In the genomic region with DNA sequence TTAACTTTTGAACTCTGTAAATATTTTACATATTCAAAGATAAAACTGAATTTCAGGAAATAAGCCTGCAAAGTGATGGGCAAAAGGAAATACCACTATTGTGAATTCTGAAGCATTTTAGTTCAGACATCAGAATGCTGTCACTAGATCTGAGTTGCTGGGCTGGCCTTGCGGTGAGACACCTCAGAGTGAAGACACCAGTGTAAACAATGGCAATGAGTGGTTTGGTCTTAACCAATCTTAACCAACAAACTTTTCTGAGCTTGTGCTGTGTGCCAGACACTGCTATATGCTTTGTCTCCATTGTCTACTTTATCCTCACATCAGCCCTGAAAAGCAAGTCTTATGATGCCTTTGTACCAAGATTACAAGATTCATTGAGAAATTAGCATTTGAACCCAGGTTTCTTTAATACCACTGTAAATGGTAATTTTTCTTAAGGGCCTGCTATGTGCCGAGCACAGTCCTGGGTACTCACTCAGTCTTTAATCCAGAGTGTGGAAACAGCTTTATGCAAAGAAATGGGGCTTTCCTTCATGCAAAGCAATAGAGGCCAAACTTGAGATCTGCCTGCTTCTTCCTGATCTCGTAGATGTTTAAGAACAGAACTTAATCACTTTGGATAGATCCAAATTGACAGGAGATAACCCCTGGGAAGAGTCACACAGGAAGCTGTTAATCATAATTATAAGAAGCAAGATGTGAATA, we compare ENCODE assay signal across 30 cellular contexts. TPM values are rescaled to one million over a fixed set of nuclear protein-coding genes. Genes with fewer than 3 reads are reported as not detected.
A peak's percentile ranks its signal among the peaks of the same experiment; 100 is the strongest.
DNase-seq lines count a peak whose midpoint lies in the region; ATAC-seq, FAIRE-seq and TF ChIP-seq lines count a peak whose summit lies in the region.
"Had no signal": no experiment of that assay in that cellular context is flagged by ENCODE, and none has a peak within 500 bp of the region (broad histone marks: within the 10 kb centered on the region; RNA-seq: fewer than 3 reads in every experiment).

No MANE protein-coding gene starts in this region.

- no peak overlapping the region for H3K9ac ChIP-seq in PC-3 (ENCODE audit: low read length)
- H3K9ac ChIP-seq: BLaER1 treated with 17β-estradiol and CSF1 and Interleukin-3, amounts not matched to agents 10 nM and 100 nM had no signal

- CTCF ChIA-PET in PC-3 (lab: Charles Lee): no interaction called here
- CTCF ChIA-PET in WTC11 (lab: Charles Lee): no interaction called here

- H3K79me2 ChIP-seq in PC-3 (ENCODE audit: low read length): no peaks in the 10 kb centered on the region

- H3K9me3 ChIP-seq in PC-3 (ENCODE audit: low read length): no peaks in the 10 kb centered on the region
- H3K9me3 ChIP-seq: BLaER1 treated with 17β-estradiol and CSF1 and Interleukin-3, amounts not matched to agents 10 nM and 100 nM; right atrium auricular region had no signal

- H3K36me3 ChIP-seq in PC-3 (ENCODE audit: low read depth, low read length): no peaks in the 10 kb centered on the region

- H3K27me3 ChIP-seq in PC-3 (ENCODE audit: low read length): no peaks in the 10 kb centered on the region
- H3K27me3 ChIP-seq: BLaER1 treated with 17β-estradiol and CSF1 and Interleukin-3, amounts not matched to agents 10 nM and 100 nM; right atrium auricular region had no signal

- BruUV-seq in PC-3 (replicated peaks; lab: Mats Ljungman, UMichigan): no TSS peak

- peaks cover 9% of the 10 kb centered on the region for H3K36me3 Mint-ChIP-seq in WTC11

- peaks cover under 1% of the 10 kb centered on the region for H3K4me1 Mint-ChIP-seq in WTC11
- H3K4me1 Mint-ChIP-seq: central memory CD8-positive, alpha-beta T cell; naive B cell had no signal

- H3K27ac ChIP-seq in PC-3 (ENCODE audit: low read length): no peak overlapping the region
- H3K27ac ChIP-seq: BLaER1 treated with 17β-estradiol and CSF1 and Interleukin-3, amounts not matched to agents 10 nM and 100 nM; right atrium auricular region had no signal

- POLR2A ChIA-PET in PC-3 (lab: Charles Lee; ENCODE audit: unreplicated experiment) (no interaction called here), WTC11 (lab: Charles Lee) (no interaction called here)

- H3K9me3 Mint-ChIP-seq in WTC11: no peaks in the 10 kb centered on the region
- H3K9me3 Mint-ChIP-seq: activated T-helper 1 cell treated with anti-CD3 and anti-CD28 coated beads, Interleukin-12 subunit alpha, Interleukin-12 subunit beta, Interleukin-2, Interleukin-4 antibody, amounts not matched to agents 30 ng/mL and 10 ng/mL and 1 ng/mL, durations not matched to agents 14 hours and 24 hours and 36 hours; central memory CD8-positive, alpha-beta T cell; naive B cell had no signal

- no peaks in the 10 kb centered on the region for H4K20me1 ChIP-seq in PC-3 (ENCODE audit: low read length)
- H4K20me1 ChIP-seq: BLaER1 treated with 17β-estradiol and CSF1 and Interleukin-3, amounts not matched to agents 10 nM and 100 nM had no signal

- no peak overlapping the region for H3K4me2 ChIP-seq in PC-3 (ENCODE audit: low read length)
- H3K4me2 ChIP-seq: BLaER1 treated with 17β-estradiol and CSF1 and Interleukin-3, amounts not matched to agents 10 nM and 100 nM had no signal

- H3K9me2 ChIP-seq in PC-3 (replicated peaks; ENCODE audit: low read length): no peaks in the 10 kb centered on the region

- no peak overlapping the region for H3K4me3 ChIP-seq in PC-3 (ENCODE audit: low read length)
- H3K4me3 ChIP-seq: BLaER1 treated with 17β-estradiol and CSF1 and Interleukin-3, amounts not matched to agents 10 nM and 100 nM; right atrium auricular region had no signal

- DNase-seq in GM12892 (ENCODE audit: insufficient read length): no peak
- peak; percentile 14 for DNase-seq in PC-3
- DNase-seq in NCI-H2107 treated with DMSO at 0.1 percent for 48 hours (lab: John Stamatoyannopoulos, UW; ENCODE audit: unreplicated experiment): no peak
- DNase-seq in NCI-H2196 treated with DMSO at 0.1 percent for 48 hours (lab: John Stamatoyannopoulos, UW; ENCODE audit: unreplicated experiment): no peak
- no peak for DNase-seq in WTC11 (ENCODE audit: low spot score)
- DNase-seq: activated CD4-positive, alpha-beta T cell treated with anti-CD3 and anti-CD28 coated beads for 4 hours; Calu3; EL; erythroblast; foreskin melanocyte; kidney glomerular epithelial cell; mesenchymal stem cell; MM.1S; naive B cell; NCI-H1436; NCI-H2171; NCI-H526; stimulated activated CD4-positive, alpha-beta T cell treated with anti-CD3 and anti-CD28 coated beads, Interleukin-12 subunit alpha, Interleukin-12 subunit beta, amount 100 ng/mL, for 4 hours; substantia nigra had no signal

- H3K4me1 ChIP-seq in PC-3 (ENCODE audit: insufficient read depth, low read length): peaks cover 3% of the 10 kb centered on the region
- H3K4me1 ChIP-seq: BLaER1 treated with 17β-estradiol and CSF1 and Interleukin-3, amounts not matched to agents 10 nM and 100 nM; right atrium auricular region had no signal

- H3K27me3 Mint-ChIP-seq in WTC11 (ENCODE audit: low read depth): no peaks in the 10 kb centered on the region
- H3K27me3 Mint-ChIP-seq: activated naive CD8-positive, alpha-beta T cell; central memory CD8-positive, alpha-beta T cell; naive B cell had no signal

- no peak overlapping the region for H2AFZ ChIP-seq in PC-3 (ENCODE audit: low read length)

- no peaks in the 10 kb centered on the region for H3F3A ChIP-seq in PC-3 (ENCODE audit: low read length, unreplicated experiment)

- no peak for TF ChIP-seq POLR2A in GM12892 (IDR thresholded peaks at IDR 0.05; ENCODE audit: low read depth, low read length)

- no peak overlapping the region for H3K4me3 Mint-ChIP-seq in WTC11
- H3K4me3 Mint-ChIP-seq: activated naive CD8-positive, alpha-beta T cell; activated T-helper 1 cell treated with anti-CD3 and anti-CD28 coated beads, Interleukin-12 subunit alpha, Interleukin-12 subunit beta, Interleukin-2, Interleukin-4 antibody, amounts not matched to agents 30 ng/mL and 10 ng/mL and 1 ng/mL, durations not matched to agents 14 hours and 24 hours and 36 hours; central memory CD8-positive, alpha-beta T cell; naive B cell had no signal

- peak; percentile 50 for ATAC-seq in GM21825 (IDR thresholded peaks at IDR 0.05; ENCODE audit: unreplicated experiment)
- ATAC-seq in HG03039 (IDR thresholded peaks at IDR 0.05; ENCODE audit: unreplicated experiment): peak; percentile 52
- ATAC-seq in PC-3: peak; percentile 42
- ATAC-seq in WTC11: no peak
- no peak for ATAC-seq in HG02885 (IDR thresholded peaks at IDR 0.05; ENCODE audit: poor library complexity, unreplicated experiment)
- ATAC-seq: Right ventricle myocardium inferior had no signal

- H3K27ac Mint-ChIP-seq in WTC11: no peak overlapping the region
- H3K27ac Mint-ChIP-seq: activated naive CD8-positive, alpha-beta T cell; activated T-helper 1 cell treated with anti-CD3 and anti-CD28 coated beads, Interleukin-12 subunit alpha, Interleukin-12 subunit beta, Interleukin-2, Interleukin-4 antibody, amounts not matched to agents 30 ng/mL and 10 ng/mL and 1 ng/mL, durations not matched to agents 14 hours and 24 hours and 36 hours had no signal

- FAIRE-seq in GM12892 (lab: Jason Lieb, UNC): peak; percentile 79
- FAIRE-seq: A204.1, astrocyte had no signal

- intact Hi-C loops in PC-3 (cut with micrococcal nuclease): no loop called here

- TF ChIP-seq CTCF in PC-3 (conservative IDR thresholded peaks at IDR 0.05; ENCODE audit: low read depth, low read length) (no peak), WTC11 (IDR thresholded peaks at IDR 0.05) (no peak)

TF ChIP-seq in WTC11, 78 proteins besides CTCF, POLR2A, EP300 and RAD21 (continues in another document):
- TF ChIP-seq, protein P1, sequence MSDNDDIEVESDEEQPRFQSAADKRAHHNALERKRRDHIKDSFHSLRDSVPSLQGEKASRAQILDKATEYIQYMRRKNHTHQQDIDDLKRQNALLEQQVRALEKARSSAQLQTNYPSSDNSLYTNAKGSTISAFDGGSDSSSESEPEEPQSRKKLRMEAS (CRISPR knock-in tag; IDR thresholded peaks at IDR 0.05): no peak
- TF ChIP-seq, protein P2, sequence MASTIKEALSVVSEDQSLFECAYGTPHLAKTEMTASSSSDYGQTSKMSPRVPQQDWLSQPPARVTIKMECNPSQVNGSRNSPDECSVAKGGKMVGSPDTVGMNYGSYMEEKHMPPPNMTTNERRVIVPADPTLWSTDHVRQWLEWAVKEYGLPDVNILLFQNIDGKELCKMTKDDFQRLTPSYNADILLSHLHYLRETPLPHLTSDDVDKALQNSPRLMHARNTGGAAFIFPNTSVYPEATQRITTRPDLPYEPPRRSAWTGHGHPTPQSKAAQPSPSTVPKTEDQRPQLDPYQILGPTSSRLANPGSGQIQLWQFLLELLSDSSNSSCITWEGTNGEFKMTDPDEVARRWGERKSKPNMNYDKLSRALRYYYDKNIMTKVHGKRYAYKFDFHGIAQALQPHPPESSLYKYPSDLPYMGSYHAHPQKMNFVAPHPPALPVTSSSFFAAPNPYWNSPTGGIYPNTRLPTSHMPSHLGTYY (CRISPR knock-in tag; IDR thresholded peaks at IDR 0.05): no peak
- TF ChIP-seq, protein P3, sequence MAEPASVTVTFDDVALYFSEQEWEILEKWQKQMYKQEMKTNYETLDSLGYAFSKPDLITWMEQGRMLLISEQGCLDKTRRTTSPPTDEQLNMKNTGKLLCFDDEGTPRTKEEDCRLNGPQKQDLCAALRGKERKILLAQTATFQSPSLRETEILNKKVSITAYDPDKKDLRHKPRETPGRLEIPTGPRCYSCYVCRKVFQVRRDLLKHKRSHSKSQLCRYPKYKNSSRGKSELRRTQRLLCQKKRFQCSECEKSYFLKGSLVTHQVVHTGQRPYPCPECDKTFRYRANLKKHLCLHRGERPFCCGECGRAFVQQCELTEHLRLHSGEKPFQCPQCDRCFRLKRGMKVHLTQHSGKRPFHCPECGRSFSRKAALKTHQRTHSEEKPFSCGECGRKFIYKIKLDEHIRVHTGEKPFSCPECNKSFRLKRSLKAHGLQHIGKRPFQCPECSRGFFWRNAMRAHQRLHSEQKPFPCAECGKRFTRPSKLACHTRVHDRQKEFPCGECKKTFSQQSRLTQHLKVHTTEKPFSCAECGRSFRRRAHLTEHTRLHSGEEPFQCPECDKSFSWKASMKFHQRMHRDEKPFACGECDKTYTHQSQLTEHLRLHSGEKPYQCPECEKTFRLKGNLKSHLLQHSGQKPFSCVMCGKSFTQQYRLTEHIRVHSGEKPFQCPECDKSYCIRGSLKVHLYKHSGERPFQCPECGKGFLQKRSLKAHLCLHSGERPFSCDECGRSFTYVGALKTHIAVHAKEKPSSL (CRISPR knock-in tag; conservative IDR thresholded peaks at IDR 0.05): no peak
- TF ChIP-seq NR2C2 (CRISPR knock-in tag; IDR thresholded peaks at IDR 0.05) (no peak), NFE2L1 (CRISPR knock-in tag; IDR thresholded peaks at IDR 0.05) (no peak)

RNA-seq across cellular contexts. Expression of a gene that starts 55.0 kb away (rescaled TPM):
- 15.3 TPM for polyA plus RNA-seq in GM12892 (2012; ENCODE audit: missing spikeins)
- total RNA-seq in PC-3 (2014; rRNA removed) (49.1 and 56.5 TPM in 2 replicates), WTC11 (2021) (44.5 to 48.9 TPM (median 46.7 TPM) in 3 replicates)

Comparison
In these comparisons a context has a peak if more than half of its experiments do, and no peak if none do; other contexts are left out.
1. ATAC-seq: peak in GM21825 (single experiment), HG03039 (single experiment) and PC-3 (single experiment); none in WTC11 (single experiment) and HG02885 (single experiment).